ENCODE assay signal across 14 cellular contexts in the genomic region with DNA sequence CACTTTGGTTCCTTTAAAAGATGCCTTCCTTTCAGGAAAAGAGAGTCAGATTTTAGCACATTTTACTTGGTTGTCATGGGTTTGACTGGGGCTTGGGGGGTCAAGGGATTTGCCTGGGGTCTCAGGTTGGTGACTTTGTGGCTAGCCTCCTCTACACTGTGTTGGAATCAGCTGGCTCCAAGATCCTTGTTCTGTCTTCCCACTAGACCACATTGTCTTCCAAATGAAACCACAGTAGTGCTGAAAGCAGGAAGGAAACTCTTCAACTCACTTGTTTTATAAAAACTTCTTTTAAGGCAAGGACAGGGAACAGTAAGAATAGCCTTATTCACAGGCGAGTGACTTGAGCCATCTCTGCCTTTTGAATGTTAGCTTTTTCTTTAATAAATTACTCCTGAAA.
"Had no signal": no experiment of that assay in that cellular context is flagged by ENCODE, and none has a peak within 500 bp of the region (broad histone marks: within the 10 kb centered on the region; RNA-seq: fewer than 3 reads in every experiment).

No MANE protein-coding gene starts in this region.

- FAIRE-seq: keratinocyte, TTC549 had no signal

- H3K36me3 ChIP-seq: esophagus squamous epithelium, heart left ventricle, upper lobe of right lung had no signal

- ATAC-seq: foreskin keratinocyte; stimulated activated naive CD8-positive, alpha-beta T cell treated with anti-CD3 and anti-CD28 coated beads, Interleukin-15, Interleukin-2, amounts not matched to agents 100 U/mL and 50 U/mL, for 24 hours; T-helper 17 cell; upper lobe of right lung had no signal

- H3K4me3 ChIP-seq: esophagus squamous epithelium, heart left ventricle, upper lobe of right lung had no signal

- H3K9me3 ChIP-seq: esophagus squamous epithelium, heart left ventricle, upper lobe of right lung had no signal

- H3K4me1 ChIP-seq: esophagus squamous epithelium, foreskin keratinocyte, upper lobe of right lung had no signal

- DNase-seq: activated CD4-positive, alpha-beta T cell treated with anti-CD3 and anti-CD28 coated beads, Interleukin-2, amount 50 U/mL, for 1 hour; activated effector memory CD4-positive, alpha-beta T cell treated with Interleukin-2 at 50 U/mL for 16 hours; activated T-cell treated with anti-CD3 and anti-CD28 coated beads, Interleukin-2, amount 50 U/mL, for 1 hour; amygdala; esophagus squamous epithelium; heart left ventricle; stimulated activated CD4-positive, alpha-beta T cell treated with anti-CD3 and anti-CD28 coated beads, Interleukin-4, amount 100 ng/mL, for 1 hour; stimulated activated CD8-positive, alpha-beta memory T cell treated with anti-CD3 and anti-CD28 coated beads, Interleukin-4, amount 100 ng/mL, for 48 hours; stimulated activated naive CD8-positive, alpha-beta T cell treated with anti-CD3 and anti-CD28 coated beads, Interleukin-15, Interleukin-2, amounts not matched to agents 100 U/mL and 50 U/mL, for 24 hours; T-helper 17 cell; upper lobe of right lung had no signal

- H3K27ac ChIP-seq: esophagus squamous epithelium, foreskin keratinocyte, upper lobe of right lung had no signal

- H3K27me3 ChIP-seq: esophagus squamous epithelium, foreskin keratinocyte, heart left ventricle, upper lobe of right lung had no signal
